ENCODE assay signal across 1 cellular context in the genomic region with DNA sequence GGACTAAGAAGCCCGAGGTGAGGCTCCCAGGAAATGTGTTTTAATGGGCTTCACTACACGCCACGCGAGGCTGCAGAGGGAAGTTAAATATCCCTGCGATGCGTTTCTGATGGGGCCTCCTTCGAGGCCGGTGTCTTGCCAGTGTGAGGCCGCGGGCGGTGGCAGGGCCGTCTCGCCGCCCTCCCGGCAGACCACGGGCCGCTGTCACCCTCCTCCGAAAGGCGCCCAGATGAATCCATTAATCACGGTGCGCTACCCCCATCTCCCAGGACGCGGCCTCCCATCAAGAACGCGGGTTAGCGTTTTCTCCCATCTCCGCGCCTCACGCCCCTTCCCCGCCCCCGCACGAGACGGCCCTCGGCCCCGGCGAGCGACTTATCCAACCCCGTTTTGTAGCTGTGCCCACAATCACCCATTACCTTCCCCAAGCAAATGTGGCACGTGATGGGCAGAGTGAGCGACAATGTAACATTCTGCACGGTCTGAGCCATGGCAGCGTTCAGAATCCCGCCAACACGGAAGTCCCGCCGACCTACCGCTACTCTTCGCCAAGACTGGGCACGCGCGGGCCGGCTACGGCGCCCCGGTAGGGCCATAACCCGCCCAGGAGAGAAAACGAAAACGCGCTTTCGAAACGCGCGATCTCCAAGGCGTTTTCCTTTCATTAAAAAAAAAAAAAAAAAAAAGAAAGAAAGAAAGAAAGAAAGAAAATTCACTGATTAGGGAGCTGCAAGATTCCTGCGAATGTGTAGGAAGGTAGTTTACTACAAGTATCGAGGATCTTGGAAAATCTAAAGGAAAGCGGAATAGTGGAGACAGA.
TF ChIP-seq lines count a peak whose summit lies in the region.

A gene with protein sequence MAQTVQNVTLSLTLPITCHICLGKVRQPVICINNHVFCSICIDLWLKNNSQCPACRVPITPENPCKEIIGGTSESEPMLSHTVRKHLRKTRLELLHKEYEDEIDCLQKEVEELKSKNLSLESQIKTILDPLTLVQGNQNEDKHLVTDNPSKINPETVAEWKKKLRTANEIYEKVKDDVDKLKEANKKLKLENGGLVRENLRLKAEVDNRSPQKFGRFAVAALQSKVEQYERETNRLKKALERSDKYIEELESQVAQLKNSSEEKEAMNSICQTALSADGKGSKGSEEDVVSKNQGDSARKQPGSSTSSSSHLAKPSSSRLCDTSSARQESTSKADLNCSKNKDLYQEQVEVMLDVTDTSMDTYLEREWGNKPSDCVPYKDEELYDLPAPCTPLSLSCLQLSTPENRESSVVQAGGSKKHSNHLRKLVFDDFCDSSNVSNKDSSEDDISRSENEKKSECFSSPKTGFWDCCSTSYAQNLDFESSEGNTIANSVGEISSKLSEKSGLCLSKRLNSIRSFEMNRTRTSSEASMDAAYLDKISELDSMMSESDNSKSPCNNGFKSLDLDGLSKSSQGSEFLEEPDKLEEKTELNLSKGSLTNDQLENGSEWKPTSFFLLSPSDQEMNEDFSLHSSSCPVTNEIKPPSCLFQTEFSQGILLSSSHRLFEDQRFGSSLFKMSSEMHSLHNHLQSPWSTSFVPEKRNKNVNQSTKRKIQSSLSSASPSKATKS (minus strand): TSS at position 526 of the 820 bp plus-strand sequence. CDS start 35 bp downstream, at position 491.

TF ChIP-seq in HepG2, 621 proteins besides CTCF, POLR2A, EP300 and RAD21 (continued from another document and continues in another):
- TF ChIP-seq, protein P1, sequence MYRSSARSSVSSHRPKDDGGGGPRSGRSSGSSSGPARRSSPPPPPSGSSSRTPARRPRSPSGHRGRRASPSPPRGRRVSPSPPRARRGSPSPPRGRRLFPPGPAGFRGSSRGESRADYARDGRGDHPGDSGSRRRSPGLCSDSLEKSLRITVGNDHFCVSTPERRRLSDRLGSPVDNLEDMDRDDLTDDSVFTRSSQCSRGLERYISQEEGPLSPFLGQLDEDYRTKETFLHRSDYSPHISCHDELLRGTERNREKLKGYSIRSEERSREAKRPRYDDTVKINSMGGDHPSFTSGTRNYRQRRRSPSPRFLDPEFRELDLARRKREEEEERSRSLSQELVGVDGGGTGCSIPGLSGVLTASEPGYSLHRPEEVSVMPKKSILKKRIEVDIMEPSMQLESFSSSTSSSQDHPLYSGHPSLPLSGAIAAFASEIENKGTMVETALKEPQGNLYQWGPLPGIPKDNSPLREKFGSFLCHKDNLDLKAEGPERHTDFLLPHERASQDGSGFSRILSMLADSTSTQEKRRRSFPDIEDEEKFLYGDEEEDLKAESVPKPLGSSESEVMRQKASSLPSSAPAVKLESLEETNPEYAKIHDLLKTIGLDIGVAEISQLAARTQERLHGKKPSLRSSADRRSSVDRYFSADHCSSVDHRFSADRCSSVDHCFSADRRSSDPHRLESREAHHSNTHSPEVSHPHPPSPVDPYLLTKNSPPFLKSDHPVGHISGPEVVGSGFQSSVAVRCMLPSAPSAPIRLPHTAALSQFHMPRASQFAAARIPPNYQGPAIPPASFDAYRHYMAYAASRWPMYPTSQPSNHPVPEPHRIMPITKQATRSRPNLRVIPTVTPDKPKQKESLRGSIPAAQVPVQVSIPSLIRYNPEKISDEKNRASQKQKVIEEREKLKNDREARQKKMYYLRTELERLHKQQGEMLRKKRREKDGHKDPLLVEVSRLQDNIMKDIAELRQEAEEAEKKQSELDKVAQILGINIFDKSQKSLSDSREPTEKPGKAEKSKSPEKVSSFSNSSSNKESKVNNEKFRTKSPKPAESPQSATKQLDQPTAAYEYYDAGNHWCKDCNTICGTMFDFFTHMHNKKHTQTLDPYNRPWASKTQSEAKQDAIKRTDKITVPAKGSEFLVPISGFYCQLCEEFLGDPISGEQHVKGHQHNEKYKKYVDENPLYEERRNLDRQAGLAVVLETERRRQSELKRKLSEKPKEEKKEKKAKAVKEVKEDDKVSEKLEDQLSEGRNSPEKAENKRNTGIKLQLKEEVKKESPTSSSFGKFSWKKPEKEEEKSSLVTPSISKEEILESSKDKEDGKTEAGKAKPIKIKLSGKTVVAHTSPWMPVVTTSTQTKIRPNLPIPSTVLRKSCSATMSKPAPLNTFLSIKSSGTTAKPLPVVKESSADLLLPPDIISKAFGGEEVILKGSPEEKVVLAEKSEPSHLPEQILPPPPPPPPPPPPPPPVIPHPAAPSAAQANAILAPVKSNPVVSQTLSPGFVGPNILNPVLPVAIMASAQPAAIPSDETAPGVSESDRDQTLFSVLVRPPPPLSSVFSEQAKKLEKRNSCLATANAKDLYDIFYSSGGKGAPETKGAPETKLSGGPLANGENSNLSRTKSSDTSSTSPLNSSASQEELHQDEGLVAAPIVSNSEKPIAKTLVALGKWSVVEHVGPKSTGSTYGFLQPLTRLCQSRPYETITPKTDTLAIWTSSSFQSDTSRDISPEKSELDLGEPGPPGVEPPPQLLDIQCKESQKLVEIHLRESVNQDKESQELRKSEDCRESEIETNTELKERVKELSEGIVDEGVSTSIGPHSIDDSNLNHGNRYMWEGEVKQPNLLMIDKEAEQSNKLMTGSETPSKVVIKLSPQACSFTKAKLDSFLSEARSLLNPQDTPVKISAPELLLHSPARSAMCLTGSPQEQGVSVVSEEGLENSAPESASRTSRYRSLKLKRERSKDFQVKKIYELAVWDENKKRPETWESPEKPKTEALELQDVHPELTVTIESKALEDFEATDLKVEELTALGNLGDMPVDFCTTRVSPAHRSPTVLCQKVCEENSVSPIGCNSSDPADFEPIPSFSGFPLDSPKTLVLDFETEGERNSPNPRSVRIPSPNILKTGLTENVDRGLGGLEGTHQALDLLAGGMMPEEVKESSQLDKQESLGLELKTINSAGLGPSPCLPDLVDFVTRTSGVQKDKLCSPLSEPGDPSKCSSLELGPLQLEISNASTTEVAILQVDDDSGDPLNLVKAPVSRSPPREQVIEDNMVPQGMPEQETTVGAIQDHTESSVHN (CRISPR knock-in tag; IDR thresholded peaks at IDR 0.05), result no peak
- TF ChIP-seq, protein P2, sequence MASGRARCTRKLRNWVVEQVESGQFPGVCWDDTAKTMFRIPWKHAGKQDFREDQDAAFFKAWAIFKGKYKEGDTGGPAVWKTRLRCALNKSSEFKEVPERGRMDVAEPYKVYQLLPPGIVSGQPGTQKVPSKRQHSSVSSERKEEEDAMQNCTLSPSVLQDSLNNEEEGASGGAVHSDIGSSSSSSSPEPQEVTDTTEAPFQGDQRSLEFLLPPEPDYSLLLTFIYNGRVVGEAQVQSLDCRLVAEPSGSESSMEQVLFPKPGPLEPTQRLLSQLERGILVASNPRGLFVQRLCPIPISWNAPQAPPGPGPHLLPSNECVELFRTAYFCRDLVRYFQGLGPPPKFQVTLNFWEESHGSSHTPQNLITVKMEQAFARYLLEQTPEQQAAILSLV (CRISPR knock-in tag; IDR thresholded peaks at IDR 0.05; ENCODE audit: borderline replicate concordance), result peak; percentile 72; the same call in 1 of the 2 replicates
- 0 out of 2 replicates have a peak, but pooled peaks have one; percentile 43 for TF ChIP-seq ZNF879 (CRISPR knock-in tag; IDR thresholded peaks at IDR 0.05)
- TF ChIP-seq SCMH1 (CRISPR knock-in tag; IDR thresholded peaks at IDR 0.05; ENCODE audit: borderline replicate concordance), result no peak
- TF ChIP-seq GTF2F1 (IDR thresholded peaks at IDR 0.05; ENCODE audit: low read length), result no peak
- TF ChIP-seq, protein P3, sequence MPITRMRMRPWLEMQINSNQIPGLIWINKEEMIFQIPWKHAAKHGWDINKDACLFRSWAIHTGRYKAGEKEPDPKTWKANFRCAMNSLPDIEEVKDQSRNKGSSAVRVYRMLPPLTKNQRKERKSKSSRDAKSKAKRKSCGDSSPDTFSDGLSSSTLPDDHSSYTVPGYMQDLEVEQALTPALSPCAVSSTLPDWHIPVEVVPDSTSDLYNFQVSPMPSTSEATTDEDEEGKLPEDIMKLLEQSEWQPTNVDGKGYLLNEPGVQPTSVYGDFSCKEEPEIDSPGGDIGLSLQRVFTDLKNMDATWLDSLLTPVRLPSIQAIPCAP (CRISPR knock-in tag; IDR thresholded peaks at IDR 0.05; ENCODE audit: low read depth), result no peak
- TF ChIP-seq ZFY (CRISPR knock-in tag; IDR thresholded peaks at IDR 0.05), result peak; percentile 83
- TF ChIP-seq, protein P4, sequence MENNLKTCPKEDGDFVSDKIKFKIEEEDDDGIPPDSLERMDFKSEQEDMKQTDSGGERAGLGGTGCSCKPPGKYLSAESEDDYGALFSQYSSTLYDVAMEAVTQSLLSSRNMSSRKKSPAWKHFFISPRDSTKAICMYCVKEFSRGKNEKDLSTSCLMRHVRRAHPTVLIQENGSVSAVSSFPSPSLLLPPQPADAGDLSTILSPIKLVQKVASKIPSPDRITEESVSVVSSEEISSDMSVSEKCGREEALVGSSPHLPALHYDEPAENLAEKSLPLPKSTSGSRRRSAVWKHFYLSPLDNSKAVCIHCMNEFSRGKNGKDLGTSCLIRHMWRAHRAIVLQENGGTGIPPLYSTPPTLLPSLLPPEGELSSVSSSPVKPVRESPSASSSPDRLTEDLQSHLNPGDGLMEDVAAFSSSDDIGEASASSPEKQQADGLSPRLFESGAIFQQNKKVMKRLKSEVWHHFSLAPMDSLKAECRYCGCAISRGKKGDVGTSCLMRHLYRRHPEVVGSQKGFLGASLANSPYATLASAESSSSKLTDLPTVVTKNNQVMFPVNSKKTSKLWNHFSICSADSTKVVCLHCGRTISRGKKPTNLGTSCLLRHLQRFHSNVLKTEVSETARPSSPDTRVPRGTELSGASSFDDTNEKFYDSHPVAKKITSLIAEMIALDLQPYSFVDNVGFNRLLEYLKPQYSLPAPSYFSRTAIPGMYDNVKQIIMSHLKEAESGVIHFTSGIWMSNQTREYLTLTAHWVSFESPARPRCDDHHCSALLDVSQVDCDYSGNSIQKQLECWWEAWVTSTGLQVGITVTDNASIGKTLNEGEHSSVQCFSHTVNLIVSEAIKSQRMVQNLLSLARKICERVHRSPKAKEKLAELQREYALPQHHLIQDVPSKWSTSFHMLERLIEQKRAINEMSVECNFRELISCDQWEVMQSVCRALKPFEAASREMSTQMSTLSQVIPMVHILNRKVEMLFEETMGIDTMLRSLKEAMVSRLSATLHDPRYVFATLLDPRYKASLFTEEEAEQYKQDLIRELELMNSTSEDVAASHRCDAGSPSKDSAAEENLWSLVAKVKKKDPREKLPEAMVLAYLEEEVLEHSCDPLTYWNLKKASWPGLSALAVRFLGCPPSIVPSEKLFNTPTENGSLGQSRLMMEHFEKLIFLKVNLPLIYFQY (CRISPR knock-in tag; IDR thresholded peaks at IDR 0.05; ENCODE audit: borderline replicate concordance), result peak; percentile 54; the same call in 1 of the 2 replicates
- no peak; the same call in 1 of the 2 replicates for TF ChIP-seq MTF2 (CRISPR knock-in tag; IDR thresholded peaks at IDR 0.05; ENCODE audit: borderline replicate concordance)
- TF ChIP-seq NFKB2 (CRISPR knock-in tag; IDR thresholded peaks at IDR 0.05; ENCODE audit: borderline replicate concordance), result peak; percentile 66; the same call in 1 of the 2 replicates
- TF ChIP-seq FOXC1 (CRISPR knock-in tag; IDR thresholded peaks at IDR 0.05; ENCODE audit: borderline replicate concordance), result peak; percentile 89
- TF ChIP-seq SIN3B (IDR thresholded peaks at IDR 0.05; ENCODE audit: low read length), result peak; percentile 54; the same call in 1 of the 2 replicates
- TF ChIP-seq, protein P5, sequence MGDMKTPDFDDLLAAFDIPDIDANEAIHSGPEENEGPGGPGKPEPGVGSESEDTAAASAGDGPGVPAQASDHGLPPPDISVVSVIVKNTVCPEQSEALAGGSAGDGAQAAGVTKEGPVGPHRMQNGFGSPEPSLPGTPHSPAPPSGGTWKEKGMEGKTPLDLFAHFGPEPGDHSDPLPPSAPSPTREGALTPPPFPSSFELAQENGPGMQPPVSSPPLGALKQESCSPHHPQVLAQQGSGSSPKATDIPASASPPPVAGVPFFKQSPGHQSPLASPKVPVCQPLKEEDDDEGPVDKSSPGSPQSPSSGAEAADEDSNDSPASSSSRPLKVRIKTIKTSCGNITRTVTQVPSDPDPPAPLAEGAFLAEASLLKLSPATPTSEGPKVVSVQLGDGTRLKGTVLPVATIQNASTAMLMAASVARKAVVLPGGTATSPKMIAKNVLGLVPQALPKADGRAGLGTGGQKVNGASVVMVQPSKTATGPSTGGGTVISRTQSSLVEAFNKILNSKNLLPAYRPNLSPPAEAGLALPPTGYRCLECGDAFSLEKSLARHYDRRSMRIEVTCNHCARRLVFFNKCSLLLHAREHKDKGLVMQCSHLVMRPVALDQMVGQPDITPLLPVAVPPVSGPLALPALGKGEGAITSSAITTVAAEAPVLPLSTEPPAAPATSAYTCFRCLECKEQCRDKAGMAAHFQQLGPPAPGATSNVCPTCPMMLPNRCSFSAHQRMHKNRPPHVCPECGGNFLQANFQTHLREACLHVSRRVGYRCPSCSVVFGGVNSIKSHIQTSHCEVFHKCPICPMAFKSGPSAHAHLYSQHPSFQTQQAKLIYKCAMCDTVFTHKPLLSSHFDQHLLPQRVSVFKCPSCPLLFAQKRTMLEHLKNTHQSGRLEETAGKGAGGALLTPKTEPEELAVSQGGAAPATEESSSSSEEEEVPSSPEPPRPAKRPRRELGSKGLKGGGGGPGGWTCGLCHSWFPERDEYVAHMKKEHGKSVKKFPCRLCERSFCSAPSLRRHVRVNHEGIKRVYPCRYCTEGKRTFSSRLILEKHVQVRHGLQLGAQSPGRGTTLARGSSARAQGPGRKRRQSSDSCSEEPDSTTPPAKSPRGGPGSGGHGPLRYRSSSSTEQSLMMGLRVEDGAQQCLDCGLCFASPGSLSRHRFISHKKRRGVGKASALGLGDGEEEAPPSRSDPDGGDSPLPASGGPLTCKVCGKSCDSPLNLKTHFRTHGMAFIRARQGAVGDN (CRISPR knock-in tag; IDR thresholded peaks at IDR 0.05), result peak; percentile 95
- TF ChIP-seq, protein P6, sequence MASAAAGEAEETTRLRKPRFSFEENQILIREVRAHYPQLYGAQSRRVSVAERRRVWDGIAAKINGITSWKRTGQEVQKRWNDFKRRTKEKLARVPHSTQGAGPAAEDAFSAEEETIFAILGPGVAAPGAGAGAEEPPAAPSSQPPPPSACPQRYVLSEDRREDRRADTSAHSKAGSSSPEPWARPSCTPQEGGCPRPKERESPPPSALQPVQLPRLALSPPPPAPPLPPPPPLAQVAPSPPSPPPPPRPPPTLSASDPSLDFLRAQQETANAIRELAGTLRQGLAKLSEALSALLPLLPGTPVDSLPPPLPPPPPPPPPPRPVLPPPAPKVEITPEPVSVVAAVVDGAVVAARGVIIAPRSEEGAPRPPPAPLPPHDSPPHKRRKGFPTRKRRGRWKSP (CRISPR knock-in tag; IDR thresholded peaks at IDR 0.05), result peak; percentile 86; the same call in 1 of the 2 replicates
- no peak for TF ChIP-seq ZNF251 (CRISPR knock-in tag; IDR thresholded peaks at IDR 0.05)
- peak; percentile 67; the same call in 1 of the 2 replicates for TF ChIP-seq ZNF83 (CRISPR knock-in tag; IDR thresholded peaks at IDR 0.05; ENCODE audit: borderline replicate concordance)
- TF ChIP-seq ZNF816 (CRISPR knock-in tag; IDR thresholded peaks at IDR 0.05; ENCODE audit: borderline replicate concordance), result peak; percentile 33; the same call in 1 of the 2 replicates
- TF ChIP-seq ZNF264 (CRISPR knock-in tag; IDR thresholded peaks at IDR 0.05), result peak; percentile 29; the same call in 1 of the 2 replicates
- peak; percentile 24; the same call in 1 of the 2 replicates for TF ChIP-seq DR1 (CRISPR knock-in tag; IDR thresholded peaks at IDR 0.05)
- TF ChIP-seq SMC3 (IDR thresholded peaks at IDR 0.05; ENCODE audit: low read length), result no peak
- TF ChIP-seq FOSL2 (CRISPR knock-in tag; IDR thresholded peaks at IDR 0.05), result peak; percentile 19; the same call in 1 of the 2 replicates
- peak; percentile 64 for TF ChIP-seq HOXA3 (CRISPR knock-in tag; IDR thresholded peaks at IDR 0.05)
- peak; percentile 84 for TF ChIP-seq PHF20 (CRISPR knock-in tag; IDR thresholded peaks at IDR 0.05)
- TF ChIP-seq, protein P7, sequence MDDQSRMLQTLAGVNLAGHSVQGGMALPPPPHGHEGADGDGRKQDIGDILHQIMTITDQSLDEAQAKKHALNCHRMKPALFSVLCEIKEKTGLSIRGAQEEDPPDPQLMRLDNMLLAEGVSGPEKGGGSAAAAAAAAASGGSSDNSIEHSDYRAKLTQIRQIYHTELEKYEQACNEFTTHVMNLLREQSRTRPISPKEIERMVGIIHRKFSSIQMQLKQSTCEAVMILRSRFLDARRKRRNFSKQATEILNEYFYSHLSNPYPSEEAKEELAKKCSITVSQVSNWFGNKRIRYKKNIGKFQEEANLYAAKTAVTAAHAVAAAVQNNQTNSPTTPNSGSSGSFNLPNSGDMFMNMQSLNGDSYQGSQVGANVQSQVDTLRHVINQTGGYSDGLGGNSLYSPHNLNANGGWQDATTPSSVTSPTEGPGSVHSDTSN (CRISPR knock-in tag; IDR thresholded peaks at IDR 0.05; ENCODE audit: borderline replicate concordance), result no peak
